In genomic region chr2:225010804-225011203, GRCh38 we compare ENCODE assay signal across 10 cellular contexts. TPM values are rescaled to one million over a fixed set of nuclear protein-coding genes. Genes with fewer than 3 reads are reported as not detected.
DNase-seq lines count a peak whose midpoint lies in the region; ATAC-seq and TF ChIP-seq lines count a peak whose summit lies in the region.
"Had no signal": no experiment of that assay in that cellular context is flagged by ENCODE, and none has a peak within 500 bp of the region (broad histone marks: within the 10 kb centered on the region; RNA-seq: fewer than 3 reads in every experiment).

No MANE protein-coding gene starts in this region.

- CTCF ChIA-PET in RWPE1 (lab: Yijun Ruan, JAX) = interaction anchor here (0.6 kb wide), 1 partner anchor 649 kb away, joined by 3 read pairs; no protein-coding TSS in a partner anchor

- TF ChIP-seq CTCF in RWPE1 (conservative IDR thresholded peaks at IDR 0.05; ENCODE audit: low read depth) = no peak

- H3K27ac ChIP-seq in RWPE1 = no peak overlapping the region
- H3K27ac ChIP-seq: heart left ventricle had no signal

- POLR2A ChIA-PET in RWPE1 (lab: Yijun Ruan, JAX; ENCODE audit: low non-redundant PET) = no interaction called here

- DNase-seq in GM03348 (ENCODE audit: low spot score) (peak; percentile 56), RWPE1 (ENCODE audit: low spot score) (peak; percentile 51), dedifferentiated amniotic fluid mesenchymal stem cell (ENCODE audit: extremely low spot score) (peak; percentile 63), pulmonary artery endothelial cell (ENCODE audit: low read depth, low spot score) (peak; percentile 26), LoVo (ENCODE audit: low spot score) (no peak), SHP77 (lab: John Stamatoyannopoulos, UW) (no peak)
- DNase-seq: activated naive CD8-positive, alpha-beta T cell treated with anti-CD3 and anti-CD28 coated beads, Interleukin-2, amount 10 ng/mL, durations not matched to agents 7 days and 5 days; heart left ventricle had no signal

- ATAC-seq in HG02678 (IDR thresholded peaks at IDR 0.05; ENCODE audit: unreplicated experiment) (no peak), HG03520 (IDR thresholded peaks at IDR 0.05; ENCODE audit: unreplicated experiment) (no peak)
- ATAC-seq: heart left ventricle had no signal

RNA-seq across cellular contexts. Expression of gene DOCK10, which starts 31.5 kb away (rescaled TPM):
- 21.9 and 25.4 TPM in 2 replicates for total RNA-seq in pulmonary artery endothelial cell

Comparison
In these comparisons a context has a peak if more than half of its experiments do, and no peak if none do; other contexts are left out.
1. DNase-seq: peak in GM03348 (single experiment), RWPE1 (single experiment), dedifferentiated amniotic fluid mesenchymal stem cell (single experiment) and pulmonary artery endothelial cell (single experiment); none in LoVo (single experiment) and SHP77 (0 of 2).